Comparison of ENCODE assay signal across 1 cellular context in the genomic region with DNA sequence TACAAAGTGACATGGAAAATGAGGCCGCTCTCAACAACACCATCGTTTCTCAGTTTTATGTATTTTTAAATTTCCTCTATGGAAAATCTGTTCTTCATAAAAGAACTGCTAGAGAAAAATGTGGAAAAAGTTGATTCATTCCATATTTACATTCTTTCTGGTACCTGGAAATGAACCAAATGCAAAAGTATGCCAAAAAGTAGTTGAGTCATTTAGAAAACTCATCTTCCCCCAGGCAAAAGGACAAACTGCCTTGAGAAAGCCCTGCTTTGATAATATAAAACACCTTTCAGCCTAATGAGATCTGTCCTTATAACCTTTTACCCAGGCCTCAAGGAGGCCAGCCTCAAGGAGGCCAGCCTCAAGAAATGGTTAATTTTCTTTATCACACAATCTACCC.
TF ChIP-seq lines count a peak whose summit lies in the region.

No MANE protein-coding gene starts in this region.

TF ChIP-seq in SK-N-SH, 30 proteins besides CTCF, POLR2A, EP300 and RAD21 (continued from another document):
- no peak for TF ChIP-seq REST (IDR thresholded peaks at IDR 0.05; ENCODE audit: low read depth, low read length)
- no peak for TF ChIP-seq SIN3A (IDR thresholded peaks at IDR 0.05; ENCODE audit: borderline replicate concordance, low read depth, low read length)
- TF ChIP-seq MEF2A (IDR thresholded peaks at IDR 0.05; ENCODE audit: borderline replicate concordance, low read depth), result peak; percentile 66
- TF ChIP-seq TAF1 (IDR thresholded peaks at IDR 0.05; ENCODE audit: borderline replicate concordance, low read depth, low read length), result no peak; the same call in 1 of the 2 replicates
- TF ChIP-seq, protein P1, sequence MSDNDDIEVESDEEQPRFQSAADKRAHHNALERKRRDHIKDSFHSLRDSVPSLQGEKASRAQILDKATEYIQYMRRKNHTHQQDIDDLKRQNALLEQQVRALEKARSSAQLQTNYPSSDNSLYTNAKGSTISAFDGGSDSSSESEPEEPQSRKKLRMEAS (IDR thresholded peaks at IDR 0.05; ENCODE audit: low read depth), result peak; percentile 59
- TF ChIP-seq TEAD4 (IDR thresholded peaks at IDR 0.05; ENCODE audit: borderline replicate concordance, insufficient read depth), result peak; percentile 97
- TF ChIP-seq RXRA (IDR thresholded peaks at IDR 0.05; ENCODE audit: borderline replicate concordance, low read depth), result peak; percentile 97
- no peak for TF ChIP-seq SMC3 (IDR thresholded peaks at IDR 0.05; ENCODE audit: low read depth, low read length)
- TF ChIP-seq, protein P2, sequence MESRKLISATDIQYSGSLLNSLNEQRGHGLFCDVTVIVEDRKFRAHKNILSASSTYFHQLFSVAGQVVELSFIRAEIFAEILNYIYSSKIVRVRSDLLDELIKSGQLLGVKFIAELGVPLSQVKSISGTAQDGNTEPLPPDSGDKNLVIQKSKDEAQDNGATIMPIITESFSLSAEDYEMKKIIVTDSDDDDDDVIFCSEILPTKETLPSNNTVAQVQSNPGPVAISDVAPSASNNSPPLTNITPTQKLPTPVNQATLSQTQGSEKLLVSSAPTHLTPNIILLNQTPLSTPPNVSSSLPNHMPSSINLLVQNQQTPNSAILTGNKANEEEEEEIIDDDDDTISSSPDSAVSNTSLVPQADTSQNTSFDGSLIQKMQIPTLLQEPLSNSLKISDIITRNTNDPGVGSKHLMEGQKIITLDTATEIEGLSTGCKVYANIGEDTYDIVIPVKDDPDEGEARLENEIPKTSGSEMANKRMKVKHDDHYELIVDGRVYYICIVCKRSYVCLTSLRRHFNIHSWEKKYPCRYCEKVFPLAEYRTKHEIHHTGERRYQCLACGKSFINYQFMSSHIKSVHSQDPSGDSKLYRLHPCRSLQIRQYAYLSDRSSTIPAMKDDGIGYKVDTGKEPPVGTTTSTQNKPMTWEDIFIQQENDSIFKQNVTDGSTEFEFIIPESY (IDR thresholded peaks at IDR 0.05; ENCODE audit: borderline replicate concordance, low read depth), result no peak; the same call in 1 of the 2 replicates
- TF ChIP-seq FOXM1 (IDR thresholded peaks at IDR 0.05; ENCODE audit: low read depth), result peak; percentile 87
TF ChIP-seq in SK-N-SH: peak in this region for 11.
